In genomic region chr10:111119637-111120036, GRCh38 we compare ENCODE assay signal across 18 cellular contexts. TPM values are rescaled to one million over a fixed set of nuclear protein-coding genes. Genes with fewer than 3 reads are reported as not detected.
DNase-seq lines count a peak whose midpoint lies in the region; ATAC-seq and TF ChIP-seq lines count a peak whose summit lies in the region.
"Had no signal": no experiment of that assay in that cellular context is flagged by ENCODE, and none has a peak within 500 bp of the region (broad histone marks: within the 10 kb centered on the region; RNA-seq: fewer than 3 reads in every experiment).

No MANE protein-coding gene starts in this region.

- no peak for ATAC-seq in activated CD8-positive, alpha-beta memory T cell treated with anti-CD3 and anti-CD28 coated beads, Interleukin-2, amount 10 ng/mL, durations not matched to agents 7 days and 5 days
- no peak for ATAC-seq in HG03095 (IDR thresholded peaks at IDR 0.05; ENCODE audit: unreplicated experiment)

- H3K9me3 ChIP-seq in mesenchymal stem cell (ENCODE audit: control insufficient read depth, low read length): no peaks in the 10 kb centered on the region
- H3K9me3 ChIP-seq in vagina: no peaks in the 10 kb centered on the region
- H3K9me3 ChIP-seq: BLaER1, Caco-2 had no signal

- H3K9ac ChIP-seq in mesenchymal stem cell (ENCODE audit: low read length): no peak overlapping the region
- H3K9ac ChIP-seq: BLaER1 had no signal

- no peaks in the 10 kb centered on the region for H3K36me3 ChIP-seq in mesenchymal stem cell (ENCODE audit: control insufficient read depth in 1 of 2, insufficient read depth in 2 of 2, low read depth in 1 of 2, low read length in 2 of 2)
- H3K36me3 ChIP-seq in vagina: no peaks in the 10 kb centered on the region
- H3K36me3 ChIP-seq: BLaER1 had no signal

- intact Hi-C loops in vagina (cut with DNase I): no loop called here

- no peak overlapping the region for H3K18ac ChIP-seq in mesenchymal stem cell (ENCODE audit: low read depth in 1 of 2, low read length in 2 of 2)

- H3K4me1 ChIP-seq in mesenchymal stem cell (ENCODE audit: control insufficient read depth, insufficient read depth, low read depth, low read length) (no peaks in the 10 kb centered on the region), vagina (no peaks in the 10 kb centered on the region)
- H3K4me1 ChIP-seq: BLaER1, Caco-2 had no signal

- CTCF ChIA-PET in activated CD8-positive, alpha-beta memory T cell treated with anti-CD3 and anti-CD28 coated beads, Interleukin-2, amount 10 ng/mL, durations not matched to agents 7 days and 5 days (lab: Charles Lee): no interaction called here

- H3K9me3 Mint-ChIP-seq in activated CD8-positive, alpha-beta memory T cell treated with anti-CD3 and anti-CD28 coated beads, Interleukin-2, amount 10 ng/mL, durations not matched to agents 7 days and 5 days (ENCODE audit: low read depth): no peaks in the 10 kb centered on the region

- H2BK5ac ChIP-seq in mesenchymal stem cell (ENCODE audit: low read depth, low read length, poor library complexity, severe bottlenecking): no peak overlapping the region

- H3K4me3 ChIP-seq in coronary artery (no peak overlapping the region), mesenchymal stem cell (ENCODE audit: insufficient read depth in 1 of 2, low read depth in 1 of 2, low read length in 2 of 2) (no peak overlapping the region), vagina (no peak overlapping the region)
- H3K4me3 ChIP-seq: BLaER1 had no signal

- no peak overlapping the region for H2BK120ac ChIP-seq in mesenchymal stem cell (ENCODE audit: low read depth, low read length)

- H4K91ac ChIP-seq in mesenchymal stem cell (ENCODE audit: low read length): peak overlapping the region; percentile 15

- H2BK12ac ChIP-seq in mesenchymal stem cell (ENCODE audit: low read length in 2 of 2): no peak overlapping the region

- TF ChIP-seq CTCF in coronary artery (IDR thresholded peaks at IDR 0.05) (no peak), vagina (IDR thresholded peaks at IDR 0.05) (no peak)

- H3K4me3 Mint-ChIP-seq in activated CD8-positive, alpha-beta memory T cell treated with anti-CD3 and anti-CD28 coated beads, Interleukin-2, amount 10 ng/mL, durations not matched to agents 7 days and 5 days: no peak overlapping the region
- H3K4me3 Mint-ChIP-seq: CD8-positive, alpha-beta memory T cell; HFFc6 had no signal

- no peak overlapping the region for H3K27ac ChIP-seq in coronary artery
- H3K27ac ChIP-seq in mesenchymal stem cell (ENCODE audit: low read length, poor library complexity, severe bottlenecking): no peak overlapping the region
- no peak overlapping the region for H3K27ac ChIP-seq in vagina
- H3K27ac ChIP-seq: BLaER1, HL-60 had no signal

- no peak overlapping the region for H3K14ac ChIP-seq in mesenchymal stem cell (ENCODE audit: low read length in 2 of 2)

- no peaks in the 10 kb centered on the region for H3K4me1 Mint-ChIP-seq in activated CD8-positive, alpha-beta memory T cell treated with anti-CD3 and anti-CD28 coated beads, Interleukin-2, amount 10 ng/mL, durations not matched to agents 7 days and 5 days

- H3K4ac ChIP-seq in mesenchymal stem cell (ENCODE audit: low read depth in 1 of 2, low read length in 2 of 2): no peak overlapping the region

- no peak overlapping the region for H2AFZ ChIP-seq in mesenchymal stem cell (ENCODE audit: low read depth, low read length)

- no peak overlapping the region for H3K23ac ChIP-seq in mesenchymal stem cell (ENCODE audit: low read length in 2 of 2)

- H3K27ac Mint-ChIP-seq in activated CD8-positive, alpha-beta memory T cell treated with anti-CD3 and anti-CD28 coated beads, Interleukin-2, amount 10 ng/mL, durations not matched to agents 7 days and 5 days: no peak overlapping the region
- H3K27ac Mint-ChIP-seq: HFFc6 had no signal

- TF ChIP-seq POLR2A in vagina (IDR thresholded peaks at IDR 0.05): no peak

- H3K4me2 ChIP-seq in mesenchymal stem cell (ENCODE audit: low read length, poor library complexity, severe bottlenecking): no peak overlapping the region
- H3K4me2 ChIP-seq: BLaER1 had no signal

- H3K36me3 Mint-ChIP-seq in activated CD8-positive, alpha-beta memory T cell treated with anti-CD3 and anti-CD28 coated beads, Interleukin-2, amount 10 ng/mL, durations not matched to agents 7 days and 5 days: no peaks in the 10 kb centered on the region
- H3K36me3 Mint-ChIP-seq: CD8-positive, alpha-beta memory T cell had no signal

- WGBS in mesenchymal stem cell: 74% methylated on average over 3 of the region's 4 CpGs

- H3K27me3 Mint-ChIP-seq in activated CD8-positive, alpha-beta memory T cell treated with anti-CD3 and anti-CD28 coated beads, Interleukin-2, amount 10 ng/mL, durations not matched to agents 7 days and 5 days: peaks cover 5% of the 10 kb centered on the region

- H4K8ac ChIP-seq in mesenchymal stem cell (ENCODE audit: low read length): no peak overlapping the region

- H3K79me1 ChIP-seq in mesenchymal stem cell (replicated peaks; ENCODE audit: low read length, poor library complexity, severe bottlenecking): no peaks in the 10 kb centered on the region

- peaks cover 0 to 12% of the 10 kb centered on the region in 2 experiments for H3K27me3 ChIP-seq in mesenchymal stem cell (ENCODE audit: control insufficient read depth in 1 of 2, insufficient read depth in 1 of 2, low read length in 2 of 2)
- no peaks in the 10 kb centered on the region for H3K27me3 ChIP-seq in vagina
- H3K27me3 ChIP-seq: BLaER1 had no signal

- DNase-seq in activated CD8-positive, alpha-beta memory T cell treated with anti-CD3 and anti-CD28 coated beads, Interleukin-2, amount 10 ng/mL, durations not matched to agents 7 days and 5 days: peak; percentile 9
- no peak for DNase-seq in activated CD8-positive, alpha-beta memory T cell treated with anti-CD3 and anti-CD28 coated beads, Interleukin-2, amount 50 U/mL, for 4 hours
- peak; percentile 43 for DNase-seq in coronary artery (ENCODE audit: low spot score)
- DNase-seq in mesenchymal stem cell: no peak
- peak; percentile 58 to 81 for DNase-seq in vagina (ENCODE audit: extremely low spot score in 2 of 2)
- DNase-seq in stimulated activated CD4-positive, alpha-beta T cell treated with anti-CD3 and anti-CD28 coated beads, Interleukin-4, amount 100 ng/mL, for 4 hours: no peak
- DNase-seq: 8988T; AML-193; Caco-2; CD8-positive, alpha-beta memory T cell; DND-41; GDM1; GOT3; HCEC 1CT; HFFc6 had no signal

- H2BK15ac ChIP-seq in mesenchymal stem cell (ENCODE audit: low read depth, poor library complexity, severe bottlenecking): no peak overlapping the region

- H2AK5ac ChIP-seq in mesenchymal stem cell (ENCODE audit: low read length, severe bottlenecking): no peak overlapping the region

RNA-seq across cellular contexts. Expression of gene ADRA2A, which starts 42.8 kb away (rescaled TPM):
- not detected for total RNA-seq in activated CD8-positive, alpha-beta memory T cell treated with anti-CD3 and anti-CD28 coated beads, Interleukin-2, amount 10 ng/mL, durations not matched to agents 7 days and 5 days
- polyA plus RNA-seq in mesenchymal stem cell (2013, experiment 1 of 2): 0.03 TPM
- polyA plus RNA-seq in mesenchymal stem cell (2013, experiment 2 of 2): 0.03 TPM
- 14.2 TPM for total RNA-seq in vagina
- total RNA-seq: CD8-positive, alpha-beta memory T cell; HFFc6 had no signal
- polyA plus RNA-seq: CD8-positive, alpha-beta memory T cell had no signal

Comparison
In these comparisons a context has a peak if more than half of its experiments do, and no peak if none do; other contexts are left out.
1. DNase-seq: peak in activated CD8-positive, alpha-beta memory T cell treated with anti-CD3 and anti-CD28 coated beads, Interleukin-2, amount 10 ng/mL, durations not matched to agents 7 days and 5 days (single experiment), coronary artery (single experiment) and vagina (2 of 2); none in activated CD8-positive, alpha-beta memory T cell treated with anti-CD3 and anti-CD28 coated beads, Interleukin-2, amount 50 U/mL, for 4 hours (single experiment), mesenchymal stem cell (single experiment) and stimulated activated CD4-positive, alpha-beta T cell treated with anti-CD3 and anti-CD28 coated beads, Interleukin-4, amount 100 ng/mL, for 4 hours (0 of 2).
2. RNA of gene ADRA2A, which starts 42.8 kb away (total RNA-seq): 14.2 TPM in vagina (single experiment); not detected in activated CD8-positive, alpha-beta memory T cell treated with anti-CD3 and anti-CD28 coated beads, Interleukin-2, amount 10 ng/mL, durations not matched to agents 7 days and 5 days; every median in the first group is over 10 times any median in the second.